In genomic region chr5:72109625-72110024, GRCh38 we compare ENCODE assay signal across 8 cellular contexts. TPM values are rescaled to one million over a fixed set of nuclear protein-coding genes. Genes with fewer than 3 reads are reported as not detected.
DNase-seq lines count a peak whose midpoint lies in the region; ATAC-seq and TF ChIP-seq lines count a peak whose summit lies in the region.

No MANE protein-coding gene starts in this region.

- WGBS in mesodermal cell (ENCODE audit: insufficient coverage in 2 of 2), 2 experiments: 45 to 53% methylated on average over 7 to 8 of the region's 10 CpGs

- ATAC-seq in HG03045 (IDR thresholded peaks at IDR 0.05; ENCODE audit: unreplicated experiment) (no peak), HG03039 (IDR thresholded peaks at IDR 0.05; ENCODE audit: unreplicated experiment) (no peak)

- peak overlapping the region; percentile 43 for H3K27ac ChIP-seq in mesodermal cell (ENCODE audit: low read depth, low read length, severe bottlenecking)

- TF ChIP-seq CTCF in AG10803 (conservative IDR thresholded peaks at IDR 0.05; ENCODE audit: low read length): peak; percentile 30
- TF ChIP-seq CTCF in choroid plexus epithelial cell (conservative IDR thresholded peaks at IDR 0.05; ENCODE audit: low read depth, low read length): no peak

- peak overlapping the region; percentile 96 for H3K4me3 ChIP-seq in AG10803 (ENCODE audit: low read length)
- H3K4me3 ChIP-seq in choroid plexus epithelial cell (ENCODE audit: low read depth, low read length): peak overlapping the region; percentile 82
- H3K4me3 ChIP-seq in mesodermal cell (ENCODE audit: extremely low read depth, insufficient read depth, low read length, poor library complexity, severe bottlenecking): peak overlapping the region; percentile 86

- H3K4me1 ChIP-seq in mesodermal cell (ENCODE audit: control insufficient read depth, insufficient read depth, low read length, poor library complexity, severe bottlenecking): peaks cover 13% of the 10 kb centered on the region

- no peak for DNase-seq in AG10803 (ENCODE audit: low read depth)
- DNase-seq in NCI-H1092 (lab: John Stamatoyannopoulos, UW): peak; percentile 13
- DNase-seq in choroid plexus epithelial cell (ENCODE audit: low read depth): no peak
- no peak for DNase-seq in stimulated activated CD4-positive, alpha-beta T cell treated with anti-CD3 and anti-CD28 coated beads, Interleukin-4, amount 100 ng/mL, for 4 hours
- DNase-seq in DMS 273 (lab: John Stamatoyannopoulos, UW; ENCODE audit: unreplicated experiment): no peak

- H3K9me3 ChIP-seq in mesodermal cell (ENCODE audit: control insufficient read depth, low read length): no peaks in the 10 kb centered on the region

- H3K36me3 ChIP-seq in mesodermal cell (ENCODE audit: control insufficient read depth, insufficient read depth, low read length): peaks cover 45% of the 10 kb centered on the region

RNA-seq across cellular contexts. Expression of gene MAP1B, which starts 2.4 kb away (rescaled TPM):
- 109 TPM for polyA plus RNA-seq in mesodermal cell (2013, experiment 1 of 2)
- 95.3 TPM for polyA plus RNA-seq in mesodermal cell (2013, experiment 2 of 2)
